ENCODE assay signal across 8 cellular contexts in the genomic region with DNA sequence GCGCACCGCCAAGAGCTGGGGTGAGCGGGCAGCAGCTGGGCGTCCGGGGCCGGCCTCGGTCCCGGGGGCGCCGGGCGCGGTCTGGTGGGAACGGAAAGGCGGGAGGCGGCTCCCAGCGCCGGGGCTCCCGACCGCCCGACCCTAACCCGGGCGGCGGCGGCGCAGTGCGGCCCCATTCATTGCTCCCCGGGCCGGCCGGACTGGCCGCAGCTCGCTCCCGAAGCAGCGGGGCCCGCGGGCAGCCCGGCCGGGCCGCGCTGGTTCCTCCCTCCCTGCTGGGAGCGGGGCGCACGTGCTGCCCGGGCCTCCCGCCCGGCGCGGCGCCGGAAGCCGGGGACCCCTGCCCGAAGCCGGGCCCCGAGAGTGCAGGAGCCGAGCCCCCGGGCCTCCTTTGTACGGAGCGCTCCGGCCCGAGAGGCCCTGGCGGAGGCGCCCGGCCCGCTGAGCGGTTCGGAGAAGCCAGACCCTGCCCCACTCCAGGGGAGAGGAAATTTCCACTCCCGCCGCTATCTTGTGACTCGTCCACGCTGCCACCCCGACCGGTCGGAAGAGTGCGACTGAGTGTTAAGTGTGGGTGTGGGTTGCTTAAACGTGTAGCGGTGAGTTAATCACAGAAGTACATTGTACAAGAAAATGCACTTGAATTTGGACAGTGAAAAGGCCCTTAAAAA. TPM values are rescaled to one million over a fixed set of nuclear protein-coding genes. Genes with fewer than 3 reads are reported as not detected.
DNase-seq lines count a peak whose midpoint lies in the region; ATAC-seq and TF ChIP-seq lines count a peak whose summit lies in the region.

No MANE protein-coding gene starts in this region.

- peak overlapping the region; percentile 75 to 96 (median 90) for H3K9ac ChIP-seq in subcutaneous abdominal adipose tissue (ENCODE audit: low read length in 5 of 5)

- H3K9me3 ChIP-seq in Panc1 (ENCODE audit: control insufficient read depth, insufficient read depth, low read depth, low read length) (no peaks in the 10 kb centered on the region), neuron (ENCODE audit: low read length) (no peaks in the 10 kb centered on the region), subcutaneous abdominal adipose tissue (ENCODE audit: control insufficient read depth in 5 of 5, low read length in 5 of 5) (no peaks in the 10 kb centered on the region)

- in situ Hi-C loops in Panc1 (cut with HindIII; ENCODE audit: low pct_unique_long_range_greater_than_20kb, low sequenced_read_pairs): no loop called here

- POLR2A ChIA-PET in AG04449 (lab: Yijun Ruan, JAX): interaction anchor here (1.0 to 1.6 kb wide), 5 partner anchors 18 to 389 kb away, joined by 3 to 7 read pairs (median 4); partner anchors contain the start of gene RNF7
- POLR2A ChIA-PET in Panc1 (lab: Charles Lee): interaction anchor here (0.6 to 0.7 kb wide), 2 partner anchors 19 to 27 kb away, joined by 3 to 13 read pairs; no protein-coding TSS in a partner anchor

- H3K27me3 ChIP-seq in Panc1 (ENCODE audit: control insufficient read depth, insufficient read depth, low read length) (no peaks in the 10 kb centered on the region), foreskin keratinocyte (no peaks in the 10 kb centered on the region), neuron (ENCODE audit: insufficient read depth, low read length) (no peaks in the 10 kb centered on the region), subcutaneous abdominal adipose tissue (ENCODE audit: control insufficient read depth in 5 of 5, insufficient read depth in 4 of 5, low read length in 5 of 5) (no peaks in the 10 kb centered on the region)

- CTCF ChIA-PET in AG04449 (lab: Yijun Ruan, JAX): interaction anchor here (1.1 to 5.6 kb wide), 4 partner anchors 9 to 299 kb away, joined by 4 to 50 read pairs (median 22); partner anchors contain the start of gene RNF7
- CTCF ChIA-PET in Panc1 (lab: Charles Lee): interaction anchor here (0.7 kb wide), 1 partner anchor 36 kb away, joined by 3 read pairs; no protein-coding TSS in a partner anchor

- H3K4me3 ChIP-seq in AG04449 (ENCODE audit: low read depth, low read length) (peak overlapping the region; percentile 82), Panc1 (ENCODE audit: low read depth in 2 of 2, low read length in 2 of 2) (peak overlapping the region; percentile 78 to 83), neuron (ENCODE audit: low read length) (peak overlapping the region; percentile 98), subcutaneous abdominal adipose tissue (ENCODE audit: low read depth in 1 of 5, low read length in 5 of 5) (peak overlapping the region; percentile 78 to 85 (median 81))

- no peak for DNase-seq in AG04449 (ENCODE audit: low read depth, low spot score)
- DNase-seq in Panc1 (ENCODE audit: low read depth, low spot score): no peak
- DNase-seq in activated gamma-delta T cell (lab: John Stamatoyannopoulos, UW): peak; percentile 39
- peak in 1 of 2 donors; percentile 37 for DNase-seq in foreskin keratinocyte

- no peak for TF ChIP-seq CTCF in AG04449 (IDR thresholded peaks at IDR 0.05; ENCODE audit: insufficient read depth, low read length, missing control alignments)
- TF ChIP-seq CTCF in Panc1 (IDR thresholded peaks at IDR 0.05): peak; percentile 4; the same call in 1 of the 2 replicates
- TF ChIP-seq CTCF in foreskin keratinocyte (conservative IDR thresholded peaks at IDR 0.05): no peak

- ATAC-seq in GM18868 (IDR thresholded peaks at IDR 0.05; ENCODE audit: unreplicated experiment) (peak; percentile 11), HG03097 (IDR thresholded peaks at IDR 0.05; ENCODE audit: low FRiP score, unreplicated experiment) (peak; percentile 24), Panc1 (peak; percentile 31), foreskin keratinocyte (peak; percentile 2)

- H2AFZ ChIP-seq in neuron (ENCODE audit: low read depth, low read length): peak overlapping the region; percentile 56

- peak overlapping the region; percentile 95 for H3K27ac ChIP-seq in Panc1 (ENCODE audit: low read length)
- peak overlapping the region; percentile 79 for H3K27ac ChIP-seq in foreskin keratinocyte
- peak overlapping the region; percentile 92 for H3K27ac ChIP-seq in subcutaneous abdominal adipose tissue (ENCODE audit: low read depth, low read length)

- intact Hi-C loops in Panc1 (cut with micrococcal nuclease; ENCODE audit: unreplicated experiment): loop anchor here (10.0 kb wide), 1 partner anchor 412 kb away; no protein-coding TSS in a partner anchor

- H3K4me1 ChIP-seq in Panc1 (ENCODE audit: control insufficient read depth, insufficient read depth, low read length) (peaks cover 11% of the 10 kb centered on the region; the same call in 1 of the 2 replicates), foreskin keratinocyte (peaks cover 7% of the 10 kb centered on the region), neuron (ENCODE audit: insufficient read depth, low read length) (peaks cover 14% of the 10 kb centered on the region), subcutaneous abdominal adipose tissue (ENCODE audit: control insufficient read depth in 5 of 5, insufficient read depth in 5 of 5, low read length in 5 of 5) (peaks cover 0 to 31% (median 27%) of the 10 kb centered on the region in 5 donors)

- BruUV-seq in Panc1 (replicated peaks; lab: Mats Ljungman, UMichigan): no TSS peak

- H3K36me3 ChIP-seq in Panc1 (ENCODE audit: control insufficient read depth, insufficient read depth, low read length) (no peaks in the 10 kb centered on the region; the same call in 1 of the 2 replicates), neuron (ENCODE audit: insufficient read depth, low read length) (peaks cover 3% of the 10 kb centered on the region), subcutaneous abdominal adipose tissue (ENCODE audit: control insufficient read depth in 5 of 5, insufficient read depth in 5 of 5, low read length in 5 of 5) (no peaks in the 10 kb centered on the region)

RNA-seq across cellular contexts. Expression of gene ATP1B3, which starts 0.6 kb away (rescaled TPM):
- total RNA-seq in Panc1 (2021; ENCODE audit: unreplicated experiment) (201 TPM), foreskin keratinocyte (129 and 156 TPM in 2 replicates)
- 138 TPM for polyA plus RNA-seq in Panc1 (2012; ENCODE audit: insufficient read length)
- 185 and 222 TPM in 2 replicates for polyA plus RNA-seq in foreskin keratinocyte
